Comparison of ENCODE assay signal across 9 cellular contexts in the genomic region with DNA sequence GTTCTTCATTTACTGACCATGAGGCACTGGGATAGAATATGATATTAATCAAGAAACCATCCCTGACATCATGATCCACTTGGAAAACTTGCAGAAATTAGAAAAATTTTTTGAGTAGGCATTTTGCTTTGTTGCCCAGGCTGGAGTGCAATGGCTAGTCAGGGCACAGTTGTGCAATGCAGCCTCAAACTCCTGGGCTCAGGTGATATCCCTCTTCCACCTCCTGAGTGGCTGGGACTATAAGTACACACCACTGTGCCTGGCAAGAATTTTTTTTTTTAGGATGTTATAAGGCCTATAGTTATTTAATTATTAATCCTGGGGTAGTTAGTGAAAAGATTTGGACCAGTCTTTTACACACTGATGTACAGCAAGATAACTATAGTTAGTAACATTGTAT.
"Had no signal": no experiment of that assay in that cellular context is flagged by ENCODE, and none has a peak within 500 bp of the region (broad histone marks: within the 10 kb centered on the region; RNA-seq: fewer than 3 reads in every experiment).

No MANE protein-coding gene starts in this region.

- H3K4me3 ChIP-seq: GM23248, GM23338, HAP-1 had no signal

- ATAC-seq: GM23338, HCT116 had no signal

- H3K27ac ChIP-seq: GM23248 had no signal

- H3K27ac Mint-ChIP-seq: GM23338, H9, HFFc6 had no signal

- DNase-seq: GM23248, GOT3, H7, H9, HCEC 1CT, HFFc6 had no signal

- H3K36me3 ChIP-seq: HAP-1 had no signal

- H3K9me3 ChIP-seq: HAP-1 had no signal

- H3K4me1 ChIP-seq: HAP-1 had no signal

- H3K9me3 Mint-ChIP-seq: HFFc6 had no signal

- H3K4me3 Mint-ChIP-seq: GM23338, H9, HFFc6 had no signal
